ENCODE assay signal across 1 cellular context in genomic region chr12:131933387-131933786, GRCh38.
TF ChIP-seq lines count a peak whose summit lies in the region.

No MANE protein-coding gene starts in this region.

TF ChIP-seq in HepG2, 621 proteins besides CTCF, POLR2A, EP300 and RAD21:
- TF ChIP-seq MTF2 (CRISPR knock-in tag; IDR thresholded peaks at IDR 0.05; ENCODE audit: borderline replicate concordance): no peak
